ENCODE assay signal across 13 cellular contexts in genomic region chr10:68135362-68135761, GRCh38. TPM values are rescaled to one million over a fixed set of nuclear protein-coding genes. Genes with fewer than 3 reads are reported as not detected.
DNase-seq lines count a peak whose midpoint lies in the region; ATAC-seq and TF ChIP-seq lines count a peak whose summit lies in the region.
"Had no signal": no experiment of that assay in that cellular context is flagged by ENCODE, and none has a peak within 500 bp of the region (broad histone marks: within the 10 kb centered on the region; RNA-seq: fewer than 3 reads in every experiment).

No MANE protein-coding gene starts in this region.

- H3K9me3 ChIP-seq in thoracic aorta, result no peaks in the 10 kb centered on the region

- H3K4me3 ChIP-seq in astrocyte of the spinal cord (ENCODE audit: low read depth, low read length) (no peak overlapping the region), thoracic aorta (no peak overlapping the region)
- H3K4me3 ChIP-seq: neural progenitor cell had no signal

- H3K4me1 ChIP-seq in thoracic aorta (ENCODE audit: control insufficient read depth in 1 of 2, low read depth in 2 of 2), result peaks cover 4 to 15% of the 10 kb centered on the region in 2 donors
- H3K4me1 ChIP-seq: neural progenitor cell had no signal

- H3K27me3 Mint-ChIP-seq in HFFc6 (ENCODE audit: insufficient read depth), result peaks cover 3% of the 10 kb centered on the region; the same call in 1 of the 2 replicates

- peaks cover 86% of the 10 kb centered on the region for H3K4me1 Mint-ChIP-seq in HFFc6 (ENCODE audit: low read depth)
- H3K4me1 Mint-ChIP-seq: neural progenitor cell; stimulated activated naive B cell treated with anti-CD40 and anti-IgM and Interleukin-4, amounts not matched to agents 10 μg/mL and 1 μg/mL and 100 μg/mL, for 72 hours had no signal

- H3K9me3 Mint-ChIP-seq in HFFc6, result no peaks in the 10 kb centered on the region
- H3K9me3 Mint-ChIP-seq: neural progenitor cell; stimulated activated naive B cell treated with anti-CD40 and anti-IgM and Interleukin-4, amounts not matched to agents 10 μg/mL and 1 μg/mL and 100 μg/mL, for 72 hours had no signal

- TF ChIP-seq CTCF in HFFc6 (IDR thresholded peaks at IDR 0.05) (no peak), astrocyte of the spinal cord (IDR thresholded peaks at IDR 0.05; ENCODE audit: low read depth, low read length) (no peak), thoracic aorta (IDR thresholded peaks at IDR 0.05) (no peak)

- DNase-seq in HFFc6 (peak; percentile 38), astrocyte of the spinal cord (ENCODE audit: low read depth, low spot score) (peak; percentile 50), iris pigment epithelial cell (ENCODE audit: low read depth) (peak; percentile 55), thoracic aorta (ENCODE audit: low spot score) (no peak), NCI-H2227 treated with DMSO at 0.1 percent for 48 hours (lab: John Stamatoyannopoulos, UW) (no peak), substantia nigra (lab: John Stamatoyannopoulos, UW) (no peak)
- DNase-seq: DMS79 treated with DMSO at 0.1 percent for 48 hours; MM.1S; NCI-H2171; stimulated activated CD4-positive, alpha-beta T cell treated with anti-CD3 and anti-CD28 coated beads, Interleukin-1b, Interleukin-23, amount 100 ng/mL, for 48 hours; stimulated activated naive B cell treated with anti-CD40 and anti-IgM and Interleukin-4, amounts not matched to agents 10 μg/mL and 1 μg/mL and 100 μg/mL, for 72 hours had no signal

- peak overlapping the region; percentile 26 to 63 for H3K27ac ChIP-seq in thoracic aorta
- no peak overlapping the region for H3K27ac ChIP-seq in substantia nigra (ENCODE audit: low read depth, low read length, poor library complexity, severe bottlenecking)
- H3K27ac ChIP-seq: neural progenitor cell had no signal

- H3K4me3 Mint-ChIP-seq in HFFc6, result peak overlapping the region; percentile 73
- H3K4me3 Mint-ChIP-seq: neural progenitor cell; stimulated activated naive B cell treated with anti-CD40 and anti-IgM and Interleukin-4, amounts not matched to agents 10 μg/mL and 1 μg/mL and 100 μg/mL, for 72 hours had no signal

- in situ Hi-C loops in astrocyte of the spinal cord (cut with HindIII; ENCODE audit: low sequenced_read_pairs), result no loop called here

- H3K36me3 Mint-ChIP-seq in HFFc6 (ENCODE audit: low read depth), result peaks cover 49% of the 10 kb centered on the region
- H3K36me3 Mint-ChIP-seq: neural progenitor cell; stimulated activated naive B cell treated with anti-CD40 and anti-IgM and Interleukin-4, amounts not matched to agents 10 μg/mL and 1 μg/mL and 100 μg/mL, for 72 hours had no signal

- no peak for ATAC-seq in thoracic aorta (ENCODE audit: insufficient number of reproducible peaks, low FRiP score, low read depth)
- no peak for ATAC-seq in GM21423 (IDR thresholded peaks at IDR 0.05; ENCODE audit: unreplicated experiment)
- ATAC-seq: stimulated activated naive B cell treated with anti-CD40 and anti-IgM and Interleukin-4, amounts not matched to agents 10 μg/mL and 1 μg/mL and 100 μg/mL, for 72 hours had no signal

- H3K36me3 ChIP-seq in thoracic aorta, result no peaks in the 10 kb centered on the region
- H3K36me3 ChIP-seq: neural progenitor cell had no signal

- peak overlapping the region; percentile 97 for H3K27ac Mint-ChIP-seq in HFFc6
- H3K27ac Mint-ChIP-seq: neural progenitor cell; stimulated activated naive B cell treated with anti-CD40 and anti-IgM and Interleukin-4, amounts not matched to agents 10 μg/mL and 1 μg/mL and 100 μg/mL, for 72 hours had no signal

- H3K27me3 ChIP-seq in thoracic aorta (replicated peaks; ENCODE audit: insufficient read depth), result no peaks in the 10 kb centered on the region
- H3K27me3 ChIP-seq: neural progenitor cell had no signal

RNA-seq across cellular contexts. Expression of gene MYPN, which starts 26.1 kb away (rescaled TPM):
- total RNA-seq in HFFc6 (2021; fragmentation: NEBNext Ultra II Directional; extraction: Animal tissue kit (Norgen Biotek cat#: 25700)), result 10 to 100 TPM; 70.3 to 89.1 (median 80.1) TPM
- not detected for total RNA-seq in thoracic aorta

Comparison
In these comparisons a context has a peak if more than half of its experiments do, and no peak if none do; other contexts are left out.
1. DNase-seq: peak in HFFc6 (single experiment), astrocyte of the spinal cord (single experiment) and iris pigment epithelial cell (single experiment); none in thoracic aorta (single experiment), NCI-H2227 treated with DMSO at 0.1 percent for 48 hours (single experiment) and substantia nigra (0 of 49).
2. RNA of gene MYPN, which starts 26.1 kb away (total RNA-seq): 70.3 to 89.1 TPM in HFFc6; not detected in thoracic aorta; every median in the first group is over 10 times any median in the second.